1 cellular context compared by ENCODE assay signal in the genomic region with DNA sequence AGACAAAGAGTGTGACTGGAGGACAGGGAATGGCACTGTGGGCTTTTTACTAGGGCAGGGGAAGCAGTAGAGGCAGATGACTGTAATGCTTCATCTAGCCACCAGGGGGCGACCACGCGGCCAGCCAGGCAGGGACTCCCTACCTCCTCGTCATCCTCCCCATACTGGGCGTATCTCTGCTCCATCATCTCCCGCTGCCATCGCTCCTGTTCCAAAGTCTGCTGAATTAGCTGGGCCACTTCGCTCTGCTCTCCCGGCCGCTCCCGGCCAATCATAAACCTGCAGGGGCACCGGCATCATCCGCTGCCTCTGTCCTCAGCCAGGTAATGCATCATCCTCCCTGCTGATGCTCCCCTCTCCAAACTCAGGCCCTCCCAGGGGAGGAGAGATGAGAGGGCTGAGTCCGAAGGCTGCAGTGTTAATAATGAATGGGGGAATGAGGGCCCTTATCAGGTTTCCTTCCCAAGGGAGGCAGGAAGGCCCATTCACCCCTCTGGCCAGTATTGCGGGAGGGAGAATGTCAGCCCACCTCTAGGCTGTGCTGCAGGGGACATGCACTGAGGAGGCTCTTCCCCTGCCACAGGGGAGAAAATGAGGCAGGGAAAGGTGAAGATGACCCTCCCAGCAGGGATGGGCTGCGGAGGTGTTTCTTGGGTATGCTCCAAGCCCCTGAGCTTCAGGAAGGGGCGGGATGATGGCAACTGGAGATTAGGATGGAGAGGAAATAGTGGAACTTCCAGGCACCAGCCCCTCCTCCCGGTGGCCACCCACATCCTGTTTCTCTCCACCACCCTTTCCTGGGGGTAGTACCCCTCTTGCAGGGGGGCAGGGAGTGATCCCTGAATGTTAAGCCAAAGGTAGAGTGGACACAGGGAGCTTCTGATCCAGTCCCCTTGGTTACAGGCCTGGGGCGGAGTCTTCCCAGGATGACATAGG.
TF ChIP-seq lines count a peak whose summit lies in the region.

No MANE protein-coding gene starts in this region.

TF ChIP-seq in K562, 482 proteins besides CTCF, POLR2A, EP300 and RAD21 (continued from another document and continues in another):
- TF ChIP-seq, protein P1, sequence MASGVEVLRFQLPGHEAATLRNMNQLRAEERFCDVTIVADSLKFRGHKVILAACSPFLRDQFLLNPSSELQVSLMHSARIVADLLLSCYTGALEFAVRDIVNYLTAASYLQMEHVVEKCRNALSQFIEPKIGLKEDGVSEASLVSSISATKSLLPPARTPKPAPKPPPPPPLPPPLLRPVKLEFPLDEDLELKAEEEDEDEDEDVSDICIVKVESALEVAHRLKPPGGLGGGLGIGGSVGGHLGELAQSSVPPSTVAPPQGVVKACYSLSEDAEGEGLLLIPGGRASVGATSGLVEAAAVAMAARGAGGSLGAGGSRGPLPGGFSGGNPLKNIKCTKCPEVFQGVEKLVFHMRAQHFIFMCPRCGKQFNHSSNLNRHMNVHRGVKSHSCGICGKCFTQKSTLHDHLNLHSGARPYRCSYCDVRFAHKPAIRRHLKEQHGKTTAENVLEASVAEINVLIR (CRISPR knock-in tag; IDR thresholded peaks at IDR 0.05): 0 out of 2 replicates have a peak, but pooled peaks have one; percentile 40
- TF ChIP-seq ZEB2 (IDR thresholded peaks at IDR 0.05) (peak; percentile 43; the same call in 1 of the 2 replicates), TEAD4 (IDR thresholded peaks at IDR 0.05; ENCODE audit: low read length) (peak; percentile 45; the same call in 1 of the 2 replicates), TEAD4 (CRISPR knock-in tag; IDR thresholded peaks at IDR 0.05; ENCODE audit: borderline replicate concordance) (no peak), ZNF24 (IDR thresholded peaks at IDR 0.05) (0 out of 2 replicates have a peak, but pooled peaks have one; percentile 25), KAT2B (IDR thresholded peaks at IDR 0.05; ENCODE audit: low read depth, low read length) (no peak), CREB1 (IDR thresholded peaks at IDR 0.05) (peak; percentile 70; the same call in 1 of the 2 replicates), CREB1 (CRISPR knock-in tag; IDR thresholded peaks at IDR 0.05) (peak; percentile 69; the same call in 1 of the 2 replicates), KDM4B (IDR thresholded peaks at IDR 0.05; ENCODE audit: borderline replicate concordance in 2 of 2, low read depth in 1 of 2) (no peak), HDAC2 (IDR thresholded peaks at IDR 0.05) (peak; percentile 65; the same call in 1 of the 2 replicates), JUN (IDR thresholded peaks at IDR 0.05; ENCODE audit: borderline replicate concordance, low read depth, low read length) (0 out of 2 replicates have a peak, but pooled peaks have one; percentile 32), JUN (CRISPR knock-in tag; IDR thresholded peaks at IDR 0.05; ENCODE audit: borderline replicate concordance) (no peak), ZFP36 (IDR thresholded peaks at IDR 0.05; ENCODE audit: low read depth, low read length, partially characterized antibody) (peak; percentile 31), TBL1XR1 (IDR thresholded peaks at IDR 0.05; ENCODE audit: low read length in 2 of 2) (peak in 1 of 2 experiments; percentile 25; a peak in 1 of 4 replicates), RB1 (IDR thresholded peaks at IDR 0.05; ENCODE audit: low read depth) (peak; percentile 88; the same call in 1 of the 2 replicates), NEUROD1 (IDR thresholded peaks at IDR 0.05; ENCODE audit: borderline replicate concordance, low read depth, low read length, partially characterized antibody) (peak; percentile 43), ZKSCAN1 (IDR thresholded peaks at IDR 0.05; ENCODE audit: low read depth, low read length) (0 out of 2 replicates have a peak, but pooled peaks have one; percentile 36), RAD51 (IDR thresholded peaks at IDR 0.05; ENCODE audit: borderline replicate concordance, low read depth) (no peak), ZNF589 (CRISPR knock-in tag; IDR thresholded peaks at IDR 0.05; ENCODE audit: low read depth) (no peak), MXI1 (IDR thresholded peaks at IDR 0.05; ENCODE audit: low read depth, low read length) (no peak), MTA3 (IDR thresholded peaks at IDR 0.05; ENCODE audit: borderline replicate concordance) (peak; percentile 60; the same call in 1 of the 2 replicates), NFE2 (IDR thresholded peaks at IDR 0.05; ENCODE audit: low read depth) (peak; percentile 63), YY1 (IDR thresholded peaks at IDR 0.05; ENCODE audit: borderline replicate concordance in 1 of 3, control insufficient read depth in 1 of 3, extremely low read depth in 1 of 3, insufficient read depth in 3 of 3, insufficient read length in 1 of 3, insufficient replicate concordance in 2 of 3, low read depth in 1 of 3, low read length in 2 of 3) (peak in 2 of 3 experiments; percentile 25 to 56), ZNF184 (CRISPR knock-in tag; IDR thresholded peaks at IDR 0.05) (no peak), HDAC1 (IDR thresholded peaks at IDR 0.05) (peak in 1 of 2 experiments; percentile 65; a peak in 1 of 4 replicates), CBX3 (IDR thresholded peaks at IDR 0.05; ENCODE audit: borderline replicate concordance in 1 of 2, low read length in 2 of 2) (peak; percentile 46 to 99), SP1 (CRISPR knock-in tag; IDR thresholded peaks at IDR 0.05) (peak; percentile 32; the same call in 1 of the 2 replicates), TOE1 (IDR thresholded peaks at IDR 0.05; ENCODE audit: borderline replicate concordance) (peak; percentile 34; the same call in 1 of the 2 replicates), TOE1 (CRISPR knock-in tag; IDR thresholded peaks at IDR 0.05; ENCODE audit: borderline replicate concordance, low read depth) (no peak), PCBP2 (IDR thresholded peaks at IDR 0.05; ENCODE audit: low read depth, low read length, poor library complexity, severe bottlenecking) (no peak), XRCC5 (IDR thresholded peaks at IDR 0.05; ENCODE audit: low read depth, low read length) (peak; percentile 90), PHF21A (IDR thresholded peaks at IDR 0.05; ENCODE audit: borderline replicate concordance, low read depth) (peak; percentile 53; the same call in 1 of the 2 replicates), HCFC1 (IDR thresholded peaks at IDR 0.05; ENCODE audit: low read depth, low read length) (peak; percentile 33; the same call in 1 of the 2 replicates), ZBTB1 (CRISPR knock-in tag; IDR thresholded peaks at IDR 0.05; ENCODE audit: borderline replicate concordance, low read depth) (no peak), CTBP1 (IDR thresholded peaks at IDR 0.05; ENCODE audit: borderline replicate concordance) (peak; percentile 93; the same call in 1 of the 2 replicates), MAFK (IDR thresholded peaks at IDR 0.05; ENCODE audit: low read length) (peak; percentile 23; the same call in 1 of the 2 replicates), TRIM28 (IDR thresholded peaks at IDR 0.05) (peak; percentile 99), LCOR (CRISPR knock-in tag; IDR thresholded peaks at IDR 0.05) (no peak), SRF (CRISPR knock-in tag; IDR thresholded peaks at IDR 0.05) (peak in 1 of 2 experiments; percentile 42; a peak in 2 of 4 replicates), ZKSCAN8 (CRISPR knock-in tag; IDR thresholded peaks at IDR 0.05) (no peak), TRIM24 (IDR thresholded peaks at IDR 0.05) (peak; percentile 8 to 83; a peak in 2 of 4 replicates), JUND (IDR thresholded peaks at IDR 0.05; ENCODE audit: borderline replicate concordance, low read depth, low read length) (peak; percentile 82), JUND (tag; IDR thresholded peaks at IDR 0.05; ENCODE audit: borderline replicate concordance, low read depth, low read length) (peak; percentile 75; the same call in 1 of the 3 replicates), SMARCE1 (IDR thresholded peaks at IDR 0.05) (no peak; the same call in 1 of the 2 replicates), ZSCAN32 (CRISPR knock-in tag; IDR thresholded peaks at IDR 0.05) (no peak)
- TF ChIP-seq, protein P2, sequence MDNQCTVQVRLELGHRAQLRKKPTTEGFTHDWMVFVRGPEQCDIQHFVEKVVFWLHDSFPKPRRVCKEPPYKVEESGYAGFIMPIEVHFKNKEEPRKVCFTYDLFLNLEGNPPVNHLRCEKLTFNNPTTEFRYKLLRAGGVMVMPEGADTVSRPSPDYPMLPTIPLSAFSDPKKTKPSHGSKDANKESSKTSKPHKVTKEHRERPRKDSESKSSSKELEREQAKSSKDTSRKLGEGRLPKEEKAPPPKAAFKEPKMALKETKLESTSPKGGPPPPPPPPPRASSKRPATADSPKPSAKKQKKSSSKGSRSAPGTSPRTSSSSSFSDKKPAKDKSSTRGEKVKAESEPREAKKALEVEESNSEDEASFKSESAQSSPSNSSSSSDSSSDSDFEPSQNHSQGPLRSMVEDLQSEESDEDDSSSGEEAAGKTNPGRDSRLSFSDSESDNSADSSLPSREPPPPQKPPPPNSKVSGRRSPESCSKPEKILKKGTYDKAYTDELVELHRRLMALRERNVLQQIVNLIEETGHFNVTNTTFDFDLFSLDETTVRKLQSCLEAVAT (IDR thresholded peaks at IDR 0.05): peak in 1 of 2 experiments; percentile 50; a peak in 1 of 4 replicates
- TF ChIP-seq, protein P3, sequence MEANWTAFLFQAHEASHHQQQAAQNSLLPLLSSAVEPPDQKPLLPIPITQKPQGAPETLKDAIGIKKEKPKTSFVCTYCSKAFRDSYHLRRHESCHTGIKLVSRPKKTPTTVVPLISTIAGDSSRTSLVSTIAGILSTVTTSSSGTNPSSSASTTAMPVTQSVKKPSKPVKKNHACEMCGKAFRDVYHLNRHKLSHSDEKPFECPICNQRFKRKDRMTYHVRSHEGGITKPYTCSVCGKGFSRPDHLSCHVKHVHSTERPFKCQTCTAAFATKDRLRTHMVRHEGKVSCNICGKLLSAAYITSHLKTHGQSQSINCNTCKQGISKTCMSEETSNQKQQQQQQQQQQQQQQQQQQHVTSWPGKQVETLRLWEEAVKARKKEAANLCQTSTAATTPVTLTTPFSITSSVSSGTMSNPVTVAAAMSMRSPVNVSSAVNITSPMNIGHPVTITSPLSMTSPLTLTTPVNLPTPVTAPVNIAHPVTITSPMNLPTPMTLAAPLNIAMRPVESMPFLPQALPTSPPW (CRISPR knock-in tag; IDR thresholded peaks at IDR 0.05): peak; percentile 39; the same call in 1 of the 2 replicates
- TF ChIP-seq, protein P4, sequence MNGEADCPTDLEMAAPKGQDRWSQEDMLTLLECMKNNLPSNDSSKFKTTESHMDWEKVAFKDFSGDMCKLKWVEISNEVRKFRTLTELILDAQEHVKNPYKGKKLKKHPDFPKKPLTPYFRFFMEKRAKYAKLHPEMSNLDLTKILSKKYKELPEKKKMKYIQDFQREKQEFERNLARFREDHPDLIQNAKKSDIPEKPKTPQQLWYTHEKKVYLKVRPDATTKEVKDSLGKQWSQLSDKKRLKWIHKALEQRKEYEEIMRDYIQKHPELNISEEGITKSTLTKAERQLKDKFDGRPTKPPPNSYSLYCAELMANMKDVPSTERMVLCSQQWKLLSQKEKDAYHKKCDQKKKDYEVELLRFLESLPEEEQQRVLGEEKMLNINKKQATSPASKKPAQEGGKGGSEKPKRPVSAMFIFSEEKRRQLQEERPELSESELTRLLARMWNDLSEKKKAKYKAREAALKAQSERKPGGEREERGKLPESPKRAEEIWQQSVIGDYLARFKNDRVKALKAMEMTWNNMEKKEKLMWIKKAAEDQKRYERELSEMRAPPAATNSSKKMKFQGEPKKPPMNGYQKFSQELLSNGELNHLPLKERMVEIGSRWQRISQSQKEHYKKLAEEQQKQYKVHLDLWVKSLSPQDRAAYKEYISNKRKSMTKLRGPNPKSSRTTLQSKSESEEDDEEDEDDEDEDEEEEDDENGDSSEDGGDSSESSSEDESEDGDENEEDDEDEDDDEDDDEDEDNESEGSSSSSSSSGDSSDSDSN (IDR thresholded peaks at IDR 0.05; ENCODE audit: borderline replicate concordance in 1 of 2, low read depth in 2 of 2, low read length in 2 of 2): no peak
- TF ChIP-seq, protein P5, sequence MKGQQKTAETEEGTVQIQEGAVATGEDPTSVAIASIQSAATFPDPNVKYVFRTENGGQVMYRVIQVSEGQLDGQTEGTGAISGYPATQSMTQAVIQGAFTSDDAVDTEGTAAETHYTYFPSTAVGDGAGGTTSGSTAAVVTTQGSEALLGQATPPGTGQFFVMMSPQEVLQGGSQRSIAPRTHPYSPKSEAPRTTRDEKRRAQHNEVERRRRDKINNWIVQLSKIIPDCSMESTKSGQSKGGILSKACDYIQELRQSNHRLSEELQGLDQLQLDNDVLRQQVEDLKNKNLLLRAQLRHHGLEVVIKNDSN (CRISPR knock-in tag; IDR thresholded peaks at IDR 0.05): peak; percentile 40; the same call in 1 of the 2 replicates
- TF ChIP-seq, protein P6, sequence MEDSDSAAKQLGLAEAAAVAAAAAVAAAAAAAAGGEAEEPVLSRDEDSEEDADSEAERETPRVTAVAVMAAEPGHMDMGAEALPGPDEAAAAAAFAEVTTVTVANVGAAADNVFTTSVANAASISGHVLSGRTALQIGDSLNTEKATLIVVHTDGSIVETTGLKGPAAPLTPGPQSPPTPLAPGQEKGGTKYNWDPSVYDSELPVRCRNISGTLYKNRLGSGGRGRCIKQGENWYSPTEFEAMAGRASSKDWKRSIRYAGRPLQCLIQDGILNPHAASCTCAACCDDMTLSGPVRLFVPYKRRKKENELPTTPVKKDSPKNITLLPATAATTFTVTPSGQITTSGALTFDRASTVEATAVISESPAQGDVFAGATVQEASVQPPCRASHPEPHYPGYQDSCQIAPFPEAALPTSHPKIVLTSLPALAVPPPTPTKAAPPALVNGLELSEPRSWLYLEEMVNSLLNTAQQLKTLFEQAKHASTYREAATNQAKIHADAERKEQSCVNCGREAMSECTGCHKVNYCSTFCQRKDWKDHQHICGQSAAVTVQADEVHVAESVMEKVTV (CRISPR knock-in tag; IDR thresholded peaks at IDR 0.05): 0 out of 2 replicates have a peak, but pooled peaks have one; percentile 38
- TF ChIP-seq, protein P7, sequence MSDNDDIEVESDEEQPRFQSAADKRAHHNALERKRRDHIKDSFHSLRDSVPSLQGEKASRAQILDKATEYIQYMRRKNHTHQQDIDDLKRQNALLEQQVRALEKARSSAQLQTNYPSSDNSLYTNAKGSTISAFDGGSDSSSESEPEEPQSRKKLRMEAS (CRISPR knock-in tag; IDR thresholded peaks at IDR 0.05): 0 out of 2 replicates have a peak, but pooled peaks have one; percentile 7
- TF ChIP-seq, protein P8, sequence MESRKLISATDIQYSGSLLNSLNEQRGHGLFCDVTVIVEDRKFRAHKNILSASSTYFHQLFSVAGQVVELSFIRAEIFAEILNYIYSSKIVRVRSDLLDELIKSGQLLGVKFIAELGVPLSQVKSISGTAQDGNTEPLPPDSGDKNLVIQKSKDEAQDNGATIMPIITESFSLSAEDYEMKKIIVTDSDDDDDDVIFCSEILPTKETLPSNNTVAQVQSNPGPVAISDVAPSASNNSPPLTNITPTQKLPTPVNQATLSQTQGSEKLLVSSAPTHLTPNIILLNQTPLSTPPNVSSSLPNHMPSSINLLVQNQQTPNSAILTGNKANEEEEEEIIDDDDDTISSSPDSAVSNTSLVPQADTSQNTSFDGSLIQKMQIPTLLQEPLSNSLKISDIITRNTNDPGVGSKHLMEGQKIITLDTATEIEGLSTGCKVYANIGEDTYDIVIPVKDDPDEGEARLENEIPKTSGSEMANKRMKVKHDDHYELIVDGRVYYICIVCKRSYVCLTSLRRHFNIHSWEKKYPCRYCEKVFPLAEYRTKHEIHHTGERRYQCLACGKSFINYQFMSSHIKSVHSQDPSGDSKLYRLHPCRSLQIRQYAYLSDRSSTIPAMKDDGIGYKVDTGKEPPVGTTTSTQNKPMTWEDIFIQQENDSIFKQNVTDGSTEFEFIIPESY (CRISPR knock-in tag; IDR thresholded peaks at IDR 0.05): 0 out of 2 replicates have a peak, but pooled peaks have one; percentile 51
